ENCODE assay signal across 9 cellular contexts in the genomic region with DNA sequence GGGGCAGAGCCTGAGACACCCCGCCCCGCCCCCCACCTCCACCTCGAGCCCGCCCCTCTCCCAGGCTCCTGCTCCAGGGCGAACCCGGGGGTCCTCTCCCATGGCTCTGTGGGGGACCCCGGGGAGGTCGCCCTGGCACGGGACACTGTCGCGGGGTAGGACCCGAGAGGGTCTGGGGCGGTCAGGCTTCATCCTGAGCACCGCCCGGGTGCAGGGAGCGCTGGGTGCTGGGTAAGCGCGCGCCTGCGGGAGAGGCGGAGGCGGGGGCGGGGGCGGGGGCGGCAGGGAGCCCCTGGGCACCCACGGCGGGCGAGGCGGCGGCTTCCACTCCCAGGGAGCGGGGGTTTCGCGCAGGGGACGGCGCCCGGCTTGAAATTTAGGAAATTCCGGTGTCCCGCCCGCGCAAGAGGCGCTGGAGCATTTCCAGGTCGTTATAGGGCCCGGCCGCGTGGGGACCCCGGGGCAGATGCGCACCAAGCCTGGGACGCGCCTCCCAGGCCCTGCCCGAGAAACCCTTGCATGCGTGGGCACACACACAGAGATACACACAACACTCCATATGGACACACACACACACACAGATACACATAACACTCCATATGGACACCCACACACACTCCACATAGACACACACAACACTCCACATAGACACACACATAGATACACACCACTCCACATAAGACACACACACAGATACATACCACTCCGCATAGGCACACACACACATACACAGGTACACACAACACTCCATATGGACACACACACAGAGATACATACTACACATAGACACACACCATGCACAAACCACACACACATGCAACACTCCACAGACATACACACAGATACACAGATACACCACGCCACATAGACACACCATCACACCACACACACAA. TPM values are rescaled to one million over a fixed set of nuclear protein-coding genes. Genes with fewer than 3 reads are reported as not detected.
A peak's percentile ranks its signal among the peaks of the same experiment; 100 is the strongest.
DNase-seq lines count a peak whose midpoint lies in the region; ATAC-seq and TF ChIP-seq lines count a peak whose summit lies in the region.
"Had no signal": no experiment of that assay in that cellular context is flagged by ENCODE, and none has a peak within 500 bp of the region (broad histone marks: within the 10 kb centered on the region; RNA-seq: fewer than 3 reads in every experiment).

No MANE protein-coding gene starts in this region.

- no peak for TF ChIP-seq CTCF in fibroblast of mammary gland (conservative IDR thresholded peaks at IDR 0.05; ENCODE audit: control insufficient read depth, insufficient read depth, low read depth, low read length)

- H3K36me3 Mint-ChIP-seq in activated T-cell treated with anti-CD3 and anti-CD28 coated beads, Interleukin-2, amount 50 U/mL, for 24 hours (ENCODE audit: low read depth), result no peaks in the 10 kb centered on the region

- H3K4me1 Mint-ChIP-seq in activated T-cell treated with anti-CD3 and anti-CD28 coated beads, Interleukin-2, amount 50 U/mL, for 24 hours (ENCODE audit: low read depth), result peaks cover 23% of the 10 kb centered on the region

- H3K9me3 Mint-ChIP-seq in activated T-cell treated with anti-CD3 and anti-CD28 coated beads, Interleukin-2, amount 50 U/mL, for 24 hours, result peaks cover 29% of the 10 kb centered on the region

- ATAC-seq in GM19328 (IDR thresholded peaks at IDR 0.05; ENCODE audit: unreplicated experiment), result no peak

- no peak overlapping the region for H3K27ac Mint-ChIP-seq in activated T-cell treated with anti-CD3 and anti-CD28 coated beads, Interleukin-2, amount 50 U/mL, for 24 hours
- H3K27ac Mint-ChIP-seq: activated naive CD4-positive, alpha-beta T cell treated with anti-CD3 and anti-CD28 coated beads, Interleukin-2, amount 50 U/mL, for 24 hours had no signal

- H3K27me3 Mint-ChIP-seq in activated T-cell treated with anti-CD3 and anti-CD28 coated beads, Interleukin-2, amount 50 U/mL, for 24 hours, result peaks cover 10% of the 10 kb centered on the region
- H3K27me3 Mint-ChIP-seq: activated naive CD4-positive, alpha-beta T cell treated with anti-CD3 and anti-CD28 coated beads, Interleukin-2, amount 50 U/mL, for 24 hours had no signal

- DNase-seq in activated T-cell treated with anti-CD3 and anti-CD28 coated beads for 24 hours (ENCODE audit: low read depth) (peak; percentile 35), fibroblast of mammary gland (ENCODE audit: low read depth) (no peak), occipital lobe (lab: John Stamatoyannopoulos, UW) (no peak), ureter (ENCODE audit: low spot score) (no peak)
- DNase-seq in activated T-cell treated with anti-CD3 and anti-CD28 coated beads, Interleukin-2, amount 50 U/mL, for 24 hours, result no peak
- DNase-seq in activated CD4-positive, alpha-beta T cell treated with anti-CD3 and anti-CD28 coated beads for 4 hours, result peak; percentile 76 to 81
- peak; percentile 59 for DNase-seq in stimulated activated CD4-positive, alpha-beta T cell treated with anti-CD3 and anti-CD28 coated beads, Interleukin-12 subunit alpha, Interleukin-12 subunit beta, amount 100 ng/mL, for 4 hours

- H3K4me3 Mint-ChIP-seq in activated T-cell treated with anti-CD3 and anti-CD28 coated beads, Interleukin-2, amount 50 U/mL, for 24 hours, result no peak overlapping the region
- H3K4me3 Mint-ChIP-seq: activated naive CD4-positive, alpha-beta T cell treated with anti-CD3 and anti-CD28 coated beads, Interleukin-2, amount 50 U/mL, for 24 hours had no signal

- peak overlapping the region; percentile 40 for H3K4me3 ChIP-seq in fibroblast of mammary gland (ENCODE audit: control insufficient read depth, low read depth, low read length)

RNA-seq across cellular contexts. Expression of a gene that starts 48.7 kb away (rescaled TPM):
- total RNA-seq in occipital lobe (10.8 TPM), ureter (23.0 TPM)

RNA-seq across cellular contexts. Expression of a gene that starts 52.6 kb away (rescaled TPM):
- total RNA-seq in occipital lobe (5.5 TPM), ureter (7.1 TPM)

Comparison
In these comparisons a context has a peak if more than half of its experiments do, and no peak if none do; other contexts are left out.
1. DNase-seq: peak in activated T-cell treated with anti-CD3 and anti-CD28 coated beads for 24 hours (single experiment), activated CD4-positive, alpha-beta T cell treated with anti-CD3 and anti-CD28 coated beads for 4 hours (2 of 2) and stimulated activated CD4-positive, alpha-beta T cell treated with anti-CD3 and anti-CD28 coated beads, Interleukin-12 subunit alpha, Interleukin-12 subunit beta, amount 100 ng/mL, for 4 hours (single experiment); none in activated T-cell treated with anti-CD3 and anti-CD28 coated beads, Interleukin-2, amount 50 U/mL, for 24 hours (single experiment), fibroblast of mammary gland (single experiment), occipital lobe (single experiment) and ureter (single experiment).